14 cellular contexts compared by ENCODE assay signal in the genomic region with DNA sequence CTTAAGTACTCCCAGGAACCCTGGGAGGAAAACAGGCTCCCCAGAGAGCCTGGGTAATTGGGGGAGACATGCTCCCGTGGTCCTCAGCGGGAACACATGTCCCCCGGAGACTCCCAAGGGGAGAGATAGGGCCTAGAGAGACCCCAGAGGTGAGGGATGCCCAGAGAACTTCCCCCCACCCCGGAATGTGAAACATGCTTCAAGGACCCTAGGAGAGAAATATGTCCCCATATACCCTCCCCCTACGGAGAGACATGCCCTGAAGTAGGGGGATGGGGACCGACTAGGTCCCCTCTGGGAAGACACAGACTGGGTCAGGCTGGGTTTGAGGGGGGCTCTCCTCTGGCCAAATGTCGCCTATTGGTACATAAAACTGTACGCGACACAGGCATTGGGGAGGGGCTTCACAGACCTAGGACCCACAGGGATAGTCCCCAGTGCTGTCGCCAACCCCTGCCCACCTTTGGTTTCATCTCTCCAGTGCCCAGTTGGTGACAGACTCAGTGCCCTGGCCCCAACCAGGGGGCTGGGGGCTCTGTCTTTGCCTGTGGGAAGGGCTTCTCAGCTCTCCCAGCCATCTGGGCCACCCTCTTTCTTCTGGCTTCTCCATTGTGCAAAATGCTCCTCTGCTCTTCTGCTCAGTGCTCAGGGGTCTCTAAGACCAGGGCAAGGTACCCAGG. TPM values are rescaled to one million over a fixed set of nuclear protein-coding genes. Genes with fewer than 3 reads are reported as not detected.
DNase-seq lines count a peak whose midpoint lies in the region; ATAC-seq and TF ChIP-seq lines count a peak whose summit lies in the region.
"Had no signal": no experiment of that assay in that cellular context is flagged by ENCODE, and none has a peak within 500 bp of the region (broad histone marks: within the 10 kb centered on the region; RNA-seq: fewer than 3 reads in every experiment).

No MANE protein-coding gene starts in this region.

- no peak for DNase-seq in activated naive CD4-positive, alpha-beta T cell treated with anti-CD3 and anti-CD28 coated beads for 36 hours
- no peak for DNase-seq in activated naive CD4-positive, alpha-beta T cell treated with anti-CD3 and anti-CD28 coated beads, Interleukin-2, amount 50 U/mL, for 16 hours
- DNase-seq in Ammon's horn (ENCODE audit: low spot score) (no peak), CD1c-positive myeloid dendritic cell (ENCODE audit: extremely low spot score) (no peak)
- DNase-seq: activated gamma-delta T cell; AML-193; stimulated activated CD4-positive, alpha-beta T cell treated with anti-CD3 and anti-CD28 coated beads, Interleukin-4, amount 100 ng/mL, for 1 hour had no signal

- no peaks in the 10 kb centered on the region for H3K36me3 Mint-ChIP-seq in activated naive CD4-positive, alpha-beta T cell treated with anti-CD3 and anti-CD28 coated beads for 36 hours (ENCODE audit: low read depth)

- no peaks in the 10 kb centered on the region for H3K27me3 Mint-ChIP-seq in activated naive CD4-positive, alpha-beta T cell treated with anti-CD3 and anti-CD28 coated beads for 36 hours (ENCODE audit: low read depth)

- peak overlapping the region; percentile 28; the same call in 1 of the 2 replicates for H3K4me3 ChIP-seq in iPS-18c (ENCODE audit: insufficient read depth, low read depth, low read length)
- peak overlapping the region in 2 of 5 donors; percentile 35 to 44 for H3K4me3 ChIP-seq in subcutaneous abdominal adipose tissue (ENCODE audit: low read depth in 1 of 5, low read length in 5 of 5)
- H3K4me3 ChIP-seq: GM12878 had no signal

- H3K36me3 ChIP-seq in subcutaneous abdominal adipose tissue (ENCODE audit: control insufficient read depth in 5 of 5, insufficient read depth in 5 of 5, low read length in 5 of 5), result peaks cover 0 to 15% (median 8%) of the 10 kb centered on the region in 5 donors

- H3K27ac ChIP-seq in VCaP (peak overlapping the region; percentile 100), subcutaneous abdominal adipose tissue (ENCODE audit: low read depth, low read length) (peak overlapping the region; percentile 57)
- H3K27ac ChIP-seq: HL-60 had no signal

- H3K9ac ChIP-seq in subcutaneous abdominal adipose tissue (ENCODE audit: low read length in 5 of 5), result peak overlapping the region in 1 of 5 donors; percentile 20

- no peak for ATAC-seq in HG03039 (IDR thresholded peaks at IDR 0.05; ENCODE audit: unreplicated experiment)
- ATAC-seq: GM12878 had no signal

- H3K4me3 Mint-ChIP-seq in activated naive CD4-positive, alpha-beta T cell treated with anti-CD3 and anti-CD28 coated beads for 36 hours, result peak overlapping the region; percentile 9

- peaks cover 0 to 1% (median 0%) of the 10 kb centered on the region in 5 donors for H3K27me3 ChIP-seq in subcutaneous abdominal adipose tissue (ENCODE audit: control insufficient read depth in 5 of 5, insufficient read depth in 4 of 5, low read length in 5 of 5)

- no peaks in the 10 kb centered on the region for H3K9me3 Mint-ChIP-seq in activated naive CD4-positive, alpha-beta T cell treated with anti-CD3 and anti-CD28 coated beads for 36 hours

- no peak for TF ChIP-seq CTCF in VCaP (conservative IDR thresholded peaks at IDR 0.05)

- H3K4me1 ChIP-seq in subcutaneous abdominal adipose tissue (ENCODE audit: control insufficient read depth in 5 of 5, insufficient read depth in 5 of 5, low read length in 5 of 5), result peaks cover 11 to 45% (median 16%) of the 10 kb centered on the region in 5 donors

- H3K9me3 ChIP-seq in iPS-18c (ENCODE audit: control insufficient read depth, insufficient read depth, low read length) (peaks cover 2% of the 10 kb centered on the region), subcutaneous abdominal adipose tissue (ENCODE audit: control insufficient read depth in 5 of 5, low read length in 5 of 5) (no peaks in the 10 kb centered on the region)

- CTCF ChIA-PET in activated naive CD4-positive, alpha-beta T cell treated with anti-CD3 and anti-CD28 coated beads for 36 hours (lab: Charles Lee), result interaction anchor here (1.9 kb wide), 1 partner anchor 27 kb away, joined by 5 read pairs; the partner anchor contains the start of gene PCDH1

- H3K4me1 Mint-ChIP-seq in activated naive CD4-positive, alpha-beta T cell treated with anti-CD3 and anti-CD28 coated beads for 36 hours (ENCODE audit: low read depth), result peaks cover 9% of the 10 kb centered on the region

- no peak overlapping the region for H3K27ac Mint-ChIP-seq in activated naive CD4-positive, alpha-beta T cell treated with anti-CD3 and anti-CD28 coated beads for 36 hours

- intact Hi-C loops in activated naive CD4-positive, alpha-beta T cell treated with anti-CD3 and anti-CD28 coated beads for 36 hours (cut with micrococcal nuclease), result no loop called here

RNA-seq across cellular contexts. Expression of gene PCDH1, which starts 26.9 kb away (rescaled TPM):
- total RNA-seq in activated naive CD4-positive, alpha-beta T cell treated with anti-CD3 and anti-CD28 coated beads for 36 hours, result not detected
- total RNA-seq: T-helper 2 cell treated with Interferon-gamma antibody and Interleukin-4, amounts not matched to agents 100 ng/mL and 5 ng/mL, for 36 hours had no signal
